In genomic region chr1:101013776-101014175, GRCh38 we compare ENCODE assay signal across 13 cellular contexts. TPM values are rescaled to one million over a fixed set of nuclear protein-coding genes. Genes with fewer than 3 reads are reported as not detected.
A peak's percentile ranks its signal among the peaks of the same experiment; 100 is the strongest.
DNase-seq lines count a peak whose midpoint lies in the region; FAIRE-seq and TF ChIP-seq lines count a peak whose summit lies in the region.
"Had no signal": no experiment of that assay in that cellular context is flagged by ENCODE, and none has a peak within 500 bp of the region (broad histone marks: within the 10 kb centered on the region; RNA-seq: fewer than 3 reads in every experiment).

No MANE protein-coding gene starts in this region.

- peak overlapping the region; percentile 18 for H3K4me2 ChIP-seq in keratinocyte (ENCODE audit: control insufficient read depth, extremely low read depth, insufficient read depth, low read depth, low read length)
- H3K4me2 ChIP-seq: BLaER1 had no signal

- no peak for FAIRE-seq in bronchial epithelial cell (lab: Jason Lieb, UNC)
- FAIRE-seq in keratinocyte (lab: Jason Lieb, UNC), result peak; percentile 61
- FAIRE-seq: GM12878, GM18507 had no signal

- intact Hi-C loops in MCF 10A (cut with micrococcal nuclease) (no loop called here), breast epithelium (cut with DNase I; ENCODE audit: low total_unique reads) (no loop called here)

- TF ChIP-seq POLR2A in breast epithelium (IDR thresholded peaks at IDR 0.05), result no peak

- no peaks in the 10 kb centered on the region for H4K20me1 ChIP-seq in keratinocyte (ENCODE audit: control insufficient read depth, extremely low read depth, insufficient read depth, low read length)
- H4K20me1 ChIP-seq: BLaER1 had no signal

- POLR2A ChIA-PET in MCF 10A (lab: Yijun Ruan, JAX), result interaction anchor here (0.6 to 3.4 kb wide), 8 partner anchors 8 to 318 kb away, joined by 3 to 30 read pairs (median 4); partner anchors contain the start of gene DPH5

- H3K4me3 ChIP-seq in breast epithelium, result no peak overlapping the region
- H3K4me3 ChIP-seq in bronchial epithelial cell (ENCODE audit: low read depth, low read length), result no peak overlapping the region
- H3K4me3 ChIP-seq in keratinocyte (ENCODE audit: control insufficient read depth in 2 of 3, extremely low read depth in 1 of 3, insufficient read depth in 2 of 3, low read depth in 1 of 3, low read length in 3 of 3), result no peak overlapping the region
- H3K4me3 ChIP-seq in coronary artery, result no peak overlapping the region
- H3K4me3 ChIP-seq: BLaER1, GM12878 had no signal

- H3K36me3 ChIP-seq in breast epithelium (no peaks in the 10 kb centered on the region), bronchial epithelial cell (ENCODE audit: control insufficient read depth, insufficient read depth, low read length) (no peaks in the 10 kb centered on the region), keratinocyte (ENCODE audit: control insufficient read depth in 2 of 2, extremely low read depth in 1 of 2, insufficient read depth in 2 of 2, low read length in 2 of 2) (peaks cover 5 to 7% of the 10 kb centered on the region in 2 experiments)

- H3K4me1 Mint-ChIP-seq in MCF 10A (ENCODE audit: insufficient read depth, unreplicated experiment), result no peaks in the 10 kb centered on the region

- H3K27ac Mint-ChIP-seq in MCF 10A (ENCODE audit: low read depth, unreplicated experiment), result peak overlapping the region; percentile 61

- H3K9ac ChIP-seq in keratinocyte (ENCODE audit: control insufficient read depth, extremely low read depth, insufficient read depth, low read length), result no peak overlapping the region
- H3K9ac ChIP-seq: BLaER1 had no signal

- no peak for DNase-seq in MCF 10A (ENCODE audit: unreplicated experiment)
- DNase-seq in breast epithelium (ENCODE audit: low spot score in 2 of 2), result no peak
- peak; percentile 75 for DNase-seq in bronchial epithelial cell (ENCODE audit: low read depth)
- DNase-seq in keratinocyte (ENCODE audit: low read depth, low spot score), result no peak
- no peak for DNase-seq in coronary artery (ENCODE audit: low spot score)
- no peak for DNase-seq in stimulated activated CD4-positive, alpha-beta T cell treated with anti-CD3 and anti-CD28 coated beads, Interleukin-4, amount 100 ng/mL, for 4 hours
- DNase-seq in DMS114 treated with DMSO at 0.1 percent for 48 hours (lab: John Stamatoyannopoulos, UW; ENCODE audit: unreplicated experiment), result no peak
- DNase-seq: 8988T, AML-193 had no signal

- H2AFZ ChIP-seq in keratinocyte (ENCODE audit: control insufficient read depth, low read length), result no peak overlapping the region

- peaks cover 24% of the 10 kb centered on the region for H3K36me3 Mint-ChIP-seq in MCF 10A (ENCODE audit: insufficient read depth, unreplicated experiment)

- H3K9me1 ChIP-seq in keratinocyte (ENCODE audit: control insufficient read depth, extremely low read depth, insufficient read depth, low read length), result no peaks in the 10 kb centered on the region

- H3K9me3 ChIP-seq in breast epithelium (no peaks in the 10 kb centered on the region), keratinocyte (ENCODE audit: control insufficient read depth, low read depth, low read length) (no peaks in the 10 kb centered on the region)
- H3K9me3 ChIP-seq: BLaER1 had no signal

- H3K4me1 ChIP-seq in breast epithelium, result no peaks in the 10 kb centered on the region
- H3K4me1 ChIP-seq in keratinocyte (ENCODE audit: control insufficient read depth, extremely low read depth, insufficient read depth, low read length), result peaks cover 10% of the 10 kb centered on the region
- H3K4me1 ChIP-seq: BLaER1 had no signal

- H3K27me3 ChIP-seq in breast epithelium, result no peaks in the 10 kb centered on the region
- H3K27me3 ChIP-seq in bronchial epithelial cell (ENCODE audit: control insufficient read depth, insufficient read depth, low read length), result no peaks in the 10 kb centered on the region
- no peaks in the 10 kb centered on the region for H3K27me3 ChIP-seq in keratinocyte (ENCODE audit: control insufficient read depth, extremely low read depth, insufficient read depth, low read length)
- H3K27me3 ChIP-seq: BLaER1 had no signal

- CTCF ChIA-PET in MCF 10A (lab: Yijun Ruan, JAX), result interaction anchor here (0.5 to 1.6 kb wide), 3 partner anchors 11 to 275 kb away, joined by 3 to 6 read pairs (median 3); no protein-coding TSS in a partner anchor

- no peaks in the 10 kb centered on the region for H3K9me3 Mint-ChIP-seq in MCF 10A (ENCODE audit: unreplicated experiment)

- H3K27ac ChIP-seq in breast epithelium (no peak overlapping the region), keratinocyte (ENCODE audit: control insufficient read depth, insufficient read depth, low read length) (no peak overlapping the region), coronary artery (no peak overlapping the region)
- H3K27ac ChIP-seq: BLaER1, HL-60 had no signal

- no peaks in the 10 kb centered on the region for H3K27me3 Mint-ChIP-seq in MCF 10A (ENCODE audit: insufficient read depth, unreplicated experiment)

- H3K79me2 ChIP-seq in keratinocyte (ENCODE audit: control insufficient read depth, insufficient read depth, low read length), result no peaks in the 10 kb centered on the region

- no TSS peak for BruUV-seq in MCF 10A (replicated peaks; lab: Mats Ljungman, UMichigan)

- dilution Hi-C loops in keratinocyte (cut with MboI; ENCODE audit: extremely low pct_ligation_motif_present, low sequenced_read_pairs), result no loop called here

- H3K4me3 Mint-ChIP-seq in MCF 10A (ENCODE audit: unreplicated experiment), result no peak overlapping the region

- TF ChIP-seq CTCF in MCF 10A (IDR thresholded peaks at IDR 0.05; ENCODE audit: unreplicated experiment) (no peak), breast epithelium (IDR thresholded peaks at IDR 0.05) (no peak), bronchial epithelial cell (IDR thresholded peaks at IDR 0.05; ENCODE audit: insufficient read depth, low read length, severe bottlenecking) (no peak), keratinocyte (optimal IDR thresholded peaks at IDR 0.05 in 1 of 3, IDR thresholded peaks at IDR 0.05 in 1 of 3, conservative IDR thresholded peaks at IDR 0.05 in 1 of 3; ENCODE audit: extremely low read depth in 1 of 3, insufficient read depth in 2 of 3, low read length in 3 of 3) (no peak), coronary artery (IDR thresholded peaks at IDR 0.05) (no peak)

RNA-seq across cellular contexts. Expression of gene DPH5, which starts 11.8 kb away (rescaled TPM):
- total RNA-seq in MCF 10A (2022), result 63.5 and 76.8 TPM in 2 replicates
- total RNA-seq in breast epithelium, result 10 to 100 TPM; 19.2 to 26.1 (median 25.9) TPM
- 21.5 and 42.4 TPM in 2 replicates for total RNA-seq in bronchial epithelial cell
- 45.1 to 98.0 TPM (median 67.2 TPM) in 3 replicates for polyA plus RNA-seq in keratinocyte
- 43.0 TPM for polyA plus RNA-seq in keratinocyte (2011; ENCODE audit: low read depth)
- 50.9 and 90.1 TPM in 2 replicates for polyA plus RNA-seq in keratinocyte (2011; cell fraction: cytosol; rRNA removed)
- polyA plus RNA-seq in keratinocyte (2011; cell fraction: nucleus; rRNA removed), result 51.1 and 54.9 TPM in 2 replicates
- 29.5 and 32.1 TPM in 2 replicates for polyA plus RNA-seq in keratinocyte (2012; ENCODE audit: low replicate concordance)
- 6.5 to 31.0 TPM (median 16.5 TPM) in 3 replicates for polyA minus RNA-seq in keratinocyte
- polyA minus RNA-seq in keratinocyte (2011; cell fraction: cytosol; rRNA and poly(A)+ RNA removed), result 13.2 TPM
- polyA minus RNA-seq in keratinocyte (2011; cell fraction: nucleus; rRNA and poly(A)+ RNA removed), result 9.0 and 21.9 TPM in 2 replicates
